ENCODE assay signal across 1 cellular context in genomic region chr6:37172991-37173572, GRCh38.
TF ChIP-seq lines count a peak whose summit lies in the region.

No MANE protein-coding gene starts in this region.

TF ChIP-seq in K562, 482 proteins besides CTCF, POLR2A, EP300 and RAD21 (continued from another document):
- TF ChIP-seq ZBTB49 (CRISPR knock-in tag; IDR thresholded peaks at IDR 0.05; ENCODE audit: borderline replicate concordance), result no peak
- TF ChIP-seq SMAD1 (IDR thresholded peaks at IDR 0.05; ENCODE audit: low read depth, low read length, partially characterized antibody), result peak; percentile 4
- TF ChIP-seq PKNOX1 (IDR thresholded peaks at IDR 0.05), result peak; percentile 70; the same call in 1 of the 2 replicates
- no peak for TF ChIP-seq DPF2 (IDR thresholded peaks at IDR 0.05)
- TF ChIP-seq ARID1B (IDR thresholded peaks at IDR 0.05), result no peak
- TF ChIP-seq USF2 (CRISPR knock-in tag; IDR thresholded peaks at IDR 0.05), result no peak
- no peak for TF ChIP-seq MTA1 (IDR thresholded peaks at IDR 0.05; ENCODE audit: borderline replicate concordance)
- 0 out of 2 replicates have a peak, but pooled peaks have one; percentile 32 for TF ChIP-seq ZNF436 (CRISPR knock-in tag; IDR thresholded peaks at IDR 0.05)
- 0 out of 2 replicates have a peak, but pooled peaks have one; percentile 42 for TF ChIP-seq HMGXB4 (CRISPR knock-in tag; IDR thresholded peaks at IDR 0.05)
- no peak for TF ChIP-seq ZNF668 (CRISPR knock-in tag; IDR thresholded peaks at IDR 0.05)
- peak; percentile 80; the same call in 1 of the 2 replicates for TF ChIP-seq RFX7 (CRISPR knock-in tag; IDR thresholded peaks at IDR 0.05)
- no peak for TF ChIP-seq ZSCAN29 (IDR thresholded peaks at IDR 0.05)
- TF ChIP-seq ZNF217 (CRISPR knock-in tag; IDR thresholded peaks at IDR 0.05), result no peak
- TF ChIP-seq JUNB (CRISPR knock-in tag; conservative IDR thresholded peaks at IDR 0.05), result no peak
- peak; percentile 44; the same call in 1 of the 2 replicates for TF ChIP-seq PHTF2 (CRISPR knock-in tag; IDR thresholded peaks at IDR 0.05)
- no peak for TF ChIP-seq TCF7 (IDR thresholded peaks at IDR 0.05; ENCODE audit: borderline replicate concordance)
- no peak for TF ChIP-seq ZNF165 (CRISPR knock-in tag; IDR thresholded peaks at IDR 0.05; ENCODE audit: borderline replicate concordance)
- no peak for TF ChIP-seq COPS2 (conservative IDR thresholded peaks at IDR 0.05)
- TF ChIP-seq ATF3 (IDR thresholded peaks at IDR 0.05), result no peak
- TF ChIP-seq ATF3 (CRISPR knock-in tag; conservative IDR thresholded peaks at IDR 0.05), result no peak
- TF ChIP-seq U2AF1 (optimal IDR thresholded peaks at IDR 0.05; ENCODE audit: low read depth, low read length), result no peak
- TF ChIP-seq SIRT6 (IDR thresholded peaks at IDR 0.05; ENCODE audit: low read depth, low read length), result no peak
- no peak for TF ChIP-seq C11orf30 (IDR thresholded peaks at IDR 0.05; ENCODE audit: low read depth)
- TF ChIP-seq NCOR1 (IDR thresholded peaks at IDR 0.05), result no peak
- TF ChIP-seq STAT5B (CRISPR knock-in tag; IDR thresholded peaks at IDR 0.05), result no peak
- no peak for TF ChIP-seq ATF6 (CRISPR knock-in tag; IDR thresholded peaks at IDR 0.05)
- TF ChIP-seq IRF9 (tag; IDR thresholded peaks at IDR 0.05), result no peak
- TF ChIP-seq ZNF316 (IDR thresholded peaks at IDR 0.05), result no peak
- no peak; a peak in 1 of 4 replicates for TF ChIP-seq TBL1XR1 (IDR thresholded peaks at IDR 0.05; ENCODE audit: low read length in 2 of 2)
- 0 out of 2 replicates have a peak, but pooled peaks have one; percentile 4 for TF ChIP-seq DMBX1 (CRISPR knock-in tag; IDR thresholded peaks at IDR 0.05; ENCODE audit: borderline replicate concordance)
- TF ChIP-seq BCOR (IDR thresholded peaks at IDR 0.05), result no peak
- TF ChIP-seq MAFK (IDR thresholded peaks at IDR 0.05; ENCODE audit: low read length), result no peak
- TF ChIP-seq RBM34 (IDR thresholded peaks at IDR 0.05; ENCODE audit: borderline replicate concordance, insufficient read depth, low read length), result no peak
- TF ChIP-seq SUPT5H (IDR thresholded peaks at IDR 0.05), result no peak
- 0 out of 2 replicates have a peak, but pooled peaks have one; percentile 21 for TF ChIP-seq PTBP1 (IDR thresholded peaks at IDR 0.05; ENCODE audit: low read depth, low read length)
- TF ChIP-seq CCAR2 (IDR thresholded peaks at IDR 0.05; ENCODE audit: low read depth, low read length), result no peak
- no peak for TF ChIP-seq CGGBP1 (CRISPR knock-in tag; IDR thresholded peaks at IDR 0.05)
- TF ChIP-seq FOXM1 (IDR thresholded peaks at IDR 0.05; ENCODE audit: low read depth), result no peak
- no peak for TF ChIP-seq FOXM1 (CRISPR knock-in tag; IDR thresholded peaks at IDR 0.05; ENCODE audit: low read depth)
- TF ChIP-seq MEF2A (IDR thresholded peaks at IDR 0.05; ENCODE audit: control insufficient read depth, low read depth, low read length), result no peak
- TF ChIP-seq ZBTB43 (CRISPR knock-in tag; IDR thresholded peaks at IDR 0.05), result no peak
- TF ChIP-seq TFAP4 (CRISPR knock-in tag; IDR thresholded peaks at IDR 0.05; ENCODE audit: borderline replicate concordance), result no peak
- TF ChIP-seq ZBTB7A (IDR thresholded peaks at IDR 0.05; ENCODE audit: borderline replicate concordance, control insufficient read depth, low read depth, low read length), result no peak
- TF ChIP-seq PYGO2 (tag; IDR thresholded peaks at IDR 0.05), result no peak
- no peak for TF ChIP-seq ZNF75A (CRISPR knock-in tag; IDR thresholded peaks at IDR 0.05)
- no peak for TF ChIP-seq HMG20A (CRISPR knock-in tag; conservative IDR thresholded peaks at IDR 0.05)
- no peak for TF ChIP-seq CREB3L1 (IDR thresholded peaks at IDR 0.05; ENCODE audit: borderline replicate concordance, low read depth)
- TF ChIP-seq ZNF398 (CRISPR knock-in tag; IDR thresholded peaks at IDR 0.05), result no peak
